Comparison of ENCODE assay signal across 8 cellular contexts in genomic region chr20:25178563-25179438, GRCh38. TPM values are rescaled to one million over a fixed set of nuclear protein-coding genes. Genes with fewer than 3 reads are reported as not detected.
DNase-seq lines count a peak whose midpoint lies in the region; ATAC-seq and TF ChIP-seq lines count a peak whose summit lies in the region.

No MANE protein-coding gene starts in this region.

- TF ChIP-seq CTCF in AG09309 (IDR thresholded peaks at IDR 0.05; ENCODE audit: control insufficient read depth, insufficient read depth, low read depth, low read length, missing control alignments) (peak; percentile 86), GM12864 (IDR thresholded peaks at IDR 0.05; ENCODE audit: low read depth, low read length, missing control alignments) (peak; percentile 84), ovary (IDR thresholded peaks at IDR 0.05) (peak; percentile 49 to 61 (median 53))

- no peak for TF ChIP-seq EP300 in ovary (IDR thresholded peaks at IDR 0.05)

- no peak for ATAC-seq in GM18505 (IDR thresholded peaks at IDR 0.05; ENCODE audit: unreplicated experiment)
- ATAC-seq in HG03280 (IDR thresholded peaks at IDR 0.05; ENCODE audit: unreplicated experiment): no peak

- no peak for TF ChIP-seq POLR2A in ovary (IDR thresholded peaks at IDR 0.05)
- no peak for TF ChIP-seq POLR2A in GM18505 (IDR thresholded peaks at IDR 0.05; ENCODE audit: borderline replicate concordance, extremely low read depth, insufficient read depth, insufficient read length)

- 22 to 25% (median 25%) methylated on average over 7 of the region's 7 CpGs for WGBS in ovary, 3 donors

- no peaks in the 10 kb centered on the region for H3K9me3 ChIP-seq in ovary

- H3K27ac ChIP-seq in ovary: no peak overlapping the region

- intact Hi-C loops in ovary (cut with DNase I): loop anchor here in 3 of 4 donors (5.0 to 10.0 kb wide), 2 partner anchors 94 to 182 kb away; partner anchors contain the start of gene VSX1 (in 2 of the 3)

- H3K4me3 ChIP-seq in AG09309 (ENCODE audit: control insufficient read depth, low read depth, low read length) (no peak overlapping the region), GM12864 (ENCODE audit: low read depth, low read length) (no peak overlapping the region), ovary (no peak overlapping the region)

- peaks cover 10% of the 10 kb centered on the region for H3K4me1 ChIP-seq in ovary (ENCODE audit: insufficient read depth)

- no peaks in the 10 kb centered on the region for H3K36me3 ChIP-seq in ovary

- peak; percentile 73 for DNase-seq in AG09309 (ENCODE audit: low read depth)
- DNase-seq in GM12864 (ENCODE audit: low read depth): no peak
- peak; percentile 16 for DNase-seq in NCI-H1092 (lab: John Stamatoyannopoulos, UW)
- peak; percentile 70 for DNase-seq in T1000 (lab: John Stamatoyannopoulos, UW)
- DNase-seq in fibroblast of peridontal ligament (ENCODE audit: extremely low read depth): peak; percentile 93
- peak in 2 of 5 donors; percentile 49 to 59 for DNase-seq in ovary

- no peaks in the 10 kb centered on the region for H3K27me3 ChIP-seq in ovary

RNA-seq across cellular contexts. Expression of gene ENTPD6, which starts 16.7 kb away (rescaled TPM):
- 10 to 100 TPM; 34.9 to 73.8 (median 66.5) TPM for total RNA-seq in ovary
- 10 to 100 TPM; 38.7 to 47.1 TPM for polyA plus RNA-seq in ovary
